In genomic region chr4:89894654-89895652, GRCh38 we compare ENCODE assay signal across 10 cellular contexts. TPM values are rescaled to one million over a fixed set of nuclear protein-coding genes. Genes with fewer than 3 reads are reported as not detected.
DNase-seq lines count a peak whose midpoint lies in the region; ATAC-seq and TF ChIP-seq lines count a peak whose summit lies in the region.
"Had no signal": no experiment of that assay in that cellular context is flagged by ENCODE, and none has a peak within 500 bp of the region (broad histone marks: within the 10 kb centered on the region; RNA-seq: fewer than 3 reads in every experiment).

A gene with protein sequence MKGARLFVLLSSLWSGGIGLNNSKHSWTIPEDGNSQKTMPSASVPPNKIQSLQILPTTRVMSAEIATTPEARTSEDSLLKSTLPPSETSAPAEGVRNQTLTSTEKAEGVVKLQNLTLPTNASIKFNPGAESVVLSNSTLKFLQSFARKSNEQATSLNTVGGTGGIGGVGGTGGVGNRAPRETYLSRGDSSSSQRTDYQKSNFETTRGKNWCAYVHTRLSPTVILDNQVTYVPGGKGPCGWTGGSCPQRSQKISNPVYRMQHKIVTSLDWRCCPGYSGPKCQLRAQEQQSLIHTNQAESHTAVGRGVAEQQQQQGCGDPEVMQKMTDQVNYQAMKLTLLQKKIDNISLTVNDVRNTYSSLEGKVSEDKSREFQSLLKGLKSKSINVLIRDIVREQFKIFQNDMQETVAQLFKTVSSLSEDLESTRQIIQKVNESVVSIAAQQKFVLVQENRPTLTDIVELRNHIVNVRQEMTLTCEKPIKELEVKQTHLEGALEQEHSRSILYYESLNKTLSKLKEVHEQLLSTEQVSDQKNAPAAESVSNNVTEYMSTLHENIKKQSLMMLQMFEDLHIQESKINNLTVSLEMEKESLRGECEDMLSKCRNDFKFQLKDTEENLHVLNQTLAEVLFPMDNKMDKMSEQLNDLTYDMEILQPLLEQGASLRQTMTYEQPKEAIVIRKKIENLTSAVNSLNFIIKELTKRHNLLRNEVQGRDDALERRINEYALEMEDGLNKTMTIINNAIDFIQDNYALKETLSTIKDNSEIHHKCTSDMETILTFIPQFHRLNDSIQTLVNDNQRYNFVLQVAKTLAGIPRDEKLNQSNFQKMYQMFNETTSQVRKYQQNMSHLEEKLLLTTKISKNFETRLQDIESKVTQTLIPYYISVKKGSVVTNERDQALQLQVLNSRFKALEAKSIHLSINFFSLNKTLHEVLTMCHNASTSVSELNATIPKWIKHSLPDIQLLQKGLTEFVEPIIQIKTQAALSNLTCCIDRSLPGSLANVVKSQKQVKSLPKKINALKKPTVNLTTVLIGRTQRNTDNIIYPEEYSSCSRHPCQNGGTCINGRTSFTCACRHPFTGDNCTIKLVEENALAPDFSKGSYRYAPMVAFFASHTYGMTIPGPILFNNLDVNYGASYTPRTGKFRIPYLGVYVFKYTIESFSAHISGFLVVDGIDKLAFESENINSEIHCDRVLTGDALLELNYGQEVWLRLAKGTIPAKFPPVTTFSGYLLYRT (plus strand): TSS chr4:89894854. CDS start chr4:89894972, 118 bp downstream.

- no peaks in the 10 kb centered on the region for H3K36me3 Mint-ChIP-seq in activated CD4-positive, alpha-beta T cell treated with anti-CD3 and anti-CD28 coated beads, Interleukin-2, amount 10 ng/mL, durations not matched to agents 7 days and 5 days (ENCODE audit: low read depth)
- no peaks in the 10 kb centered on the region for H3K36me3 Mint-ChIP-seq in activated naive CD8-positive, alpha-beta T cell treated with anti-CD3 and anti-CD28 coated beads, Interleukin-2, amount 10 ng/mL, durations not matched to agents 7 days and 5 days

- CTCF ChIA-PET in activated CD4-positive, alpha-beta T cell treated with anti-CD3 and anti-CD28 coated beads, Interleukin-2, amount 10 ng/mL, durations not matched to agents 7 days and 5 days (lab: Charles Lee), result interaction anchor here (0.9 kb wide), 1 partner anchor 15 kb away, joined by 5 read pairs; no protein-coding TSS in a partner anchor

- POLR2A ChIA-PET in activated CD4-positive, alpha-beta T cell treated with anti-CD3 and anti-CD28 coated beads, Interleukin-2, amount 10 ng/mL, durations not matched to agents 7 days and 5 days (lab: Charles Lee), result no interaction called here
- POLR2A ChIA-PET in activated naive CD8-positive, alpha-beta T cell treated with anti-CD3 and anti-CD28 coated beads, Interleukin-2, amount 10 ng/mL, durations not matched to agents 7 days and 5 days (lab: Charles Lee), result interaction anchor here (0.6 kb wide), 1 partner anchor 215 kb away, joined by 3 read pairs; no protein-coding TSS in a partner anchor

- peaks cover 26% of the 10 kb centered on the region for H3K4me1 Mint-ChIP-seq in activated CD4-positive, alpha-beta T cell treated with anti-CD3 and anti-CD28 coated beads, Interleukin-2, amount 10 ng/mL, durations not matched to agents 7 days and 5 days
- peaks cover 13% of the 10 kb centered on the region for H3K4me1 Mint-ChIP-seq in activated naive CD8-positive, alpha-beta T cell treated with anti-CD3 and anti-CD28 coated beads, Interleukin-2, amount 10 ng/mL, durations not matched to agents 7 days and 5 days

- H3K27me3 ChIP-seq in foreskin keratinocyte, result no peaks in the 10 kb centered on the region

- no peaks in the 10 kb centered on the region for H3K27me3 Mint-ChIP-seq in activated CD4-positive, alpha-beta T cell treated with anti-CD3 and anti-CD28 coated beads, Interleukin-2, amount 10 ng/mL, durations not matched to agents 7 days and 5 days
- peaks cover 6% of the 10 kb centered on the region for H3K27me3 Mint-ChIP-seq in activated naive CD8-positive, alpha-beta T cell treated with anti-CD3 and anti-CD28 coated beads, Interleukin-2, amount 10 ng/mL, durations not matched to agents 7 days and 5 days

- H3K4me1 ChIP-seq in foreskin keratinocyte, result no peaks in the 10 kb centered on the region
- H3K4me1 ChIP-seq: A549 had no signal

- H3K27ac Mint-ChIP-seq in activated CD4-positive, alpha-beta T cell treated with anti-CD3 and anti-CD28 coated beads, Interleukin-2, amount 10 ng/mL, durations not matched to agents 7 days and 5 days, result peak within 1 kb of the TSS; percentile 67
- H3K27ac Mint-ChIP-seq in activated naive CD8-positive, alpha-beta T cell treated with anti-CD3 and anti-CD28 coated beads, Interleukin-2, amount 10 ng/mL, durations not matched to agents 7 days and 5 days, result peak within 1 kb of the TSS; percentile 71

- DNase-seq in activated CD4-positive, alpha-beta T cell treated with anti-CD3 and anti-CD28 coated beads, Interleukin-2, amount 10 ng/mL, durations not matched to agents 7 days and 5 days, result peak; percentile 19
- DNase-seq in activated CD4-positive, alpha-beta T cell treated with anti-CD3 and anti-CD28 coated beads, Interleukin-2, amount 50 U/mL, for 1 hour, result no peak
- DNase-seq in activated naive CD8-positive, alpha-beta T cell treated with anti-CD3 and anti-CD28 coated beads, Interleukin-2, amount 10 ng/mL, durations not matched to agents 7 days and 5 days, result no peak
- no peak for DNase-seq in stimulated activated CD4-positive, alpha-beta T cell treated with anti-CD3 and anti-CD28 coated beads, Interleukin-1b, Interleukin-23, amount 100 ng/mL, for 48 hours
- DNase-seq in foreskin keratinocyte (no peak), NCI-H187 (lab: John Stamatoyannopoulos, UW) (no peak)

- H3K9me3 Mint-ChIP-seq in activated CD4-positive, alpha-beta T cell treated with anti-CD3 and anti-CD28 coated beads, Interleukin-2, amount 10 ng/mL, durations not matched to agents 7 days and 5 days, result no peaks in the 10 kb centered on the region
- H3K9me3 Mint-ChIP-seq in activated naive CD8-positive, alpha-beta T cell treated with anti-CD3 and anti-CD28 coated beads, Interleukin-2, amount 10 ng/mL, durations not matched to agents 7 days and 5 days, result no peaks in the 10 kb centered on the region

- no peak within 1 kb of the TSS for H3K27ac ChIP-seq in foreskin keratinocyte
- H3K27ac ChIP-seq: A549 had no signal

- peak; percentile 63 for ATAC-seq in HG03039 (IDR thresholded peaks at IDR 0.05; ENCODE audit: unreplicated experiment)
- ATAC-seq in activated naive CD8-positive, alpha-beta T cell treated with anti-CD3 and anti-CD28 coated beads, Interleukin-2, amount 10 ng/mL, durations not matched to agents 7 days and 5 days (ENCODE audit: low read depth), result peak; percentile 79
- no peak for ATAC-seq in foreskin keratinocyte
- ATAC-seq: A549 had no signal

- H3K4me3 Mint-ChIP-seq in activated CD4-positive, alpha-beta T cell treated with anti-CD3 and anti-CD28 coated beads, Interleukin-2, amount 10 ng/mL, durations not matched to agents 7 days and 5 days, result peak within 1 kb of the TSS; percentile 28
- H3K4me3 Mint-ChIP-seq in activated naive CD8-positive, alpha-beta T cell treated with anti-CD3 and anti-CD28 coated beads, Interleukin-2, amount 10 ng/mL, durations not matched to agents 7 days and 5 days, result peak within 1 kb of the TSS; percentile 61

- TF ChIP-seq CTCF in subcutaneous adipose tissue (IDR thresholded peaks at IDR 0.05; ENCODE audit: low read depth) (no peak), foreskin keratinocyte (conservative IDR thresholded peaks at IDR 0.05) (no peak)

RNA-seq across cellular contexts. Expression of the gene that starts here (rescaled TPM):
- total RNA-seq in activated CD4-positive, alpha-beta T cell treated with anti-CD3 and anti-CD28 coated beads, Interleukin-2, amount 10 ng/mL, durations not matched to agents 7 days and 5 days, result under 1 TPM; 0.40 to 0.52 TPM
- total RNA-seq in activated naive CD8-positive, alpha-beta T cell treated with anti-CD3 and anti-CD28 coated beads, Interleukin-2, amount 10 ng/mL, durations not matched to agents 7 days and 5 days, result under 1 TPM; 0.28 to 0.43 TPM
- total RNA-seq in subcutaneous adipose tissue (10 to 100 TPM in 3 of 4 donors, 1 to 10 TPM in 1; 6.5 to 30.1 (median 26.9) TPM), foreskin keratinocyte (not detected in 2 replicates)
- polyA plus RNA-seq in foreskin keratinocyte, result not detected in 2 replicates
- total RNA-seq: RPMI7951 had no signal
- polyA plus RNA-seq: A549 had no signal

Comparison
In these comparisons a context has a peak if more than half of its experiments do, and no peak if none do; other contexts are left out.
1. Peak in DNase-seq in activated CD4-positive, alpha-beta T cell treated with anti-CD3 and anti-CD28 coated beads, Interleukin-2, amount 10 ng/mL, durations not matched to agents 7 days and 5 days; RNA of the gene not detected or under 1 TPM.
2. Peak in ATAC-seq in activated naive CD8-positive, alpha-beta T cell treated with anti-CD3 and anti-CD28 coated beads, Interleukin-2, amount 10 ng/mL, durations not matched to agents 7 days and 5 days; RNA of the gene not detected or under 1 TPM.